ENCODE assay signal across 2 cellular contexts in genomic region chr12:49345048-49345839, GRCh38.
A peak's percentile ranks its signal among the peaks of the same experiment; 100 is the strongest.
TF ChIP-seq lines count a peak whose summit lies in the region.

No MANE protein-coding gene starts in this region.

TF ChIP-seq in Ishikawa, 13 proteins besides CTCF, POLR2A, EP300 and RAD21:
- TF ChIP-seq ZBTB7A (IDR thresholded peaks at IDR 0.05; ENCODE audit: low read depth) = peak; percentile 54; the same call in 1 of the 2 replicates
- TF ChIP-seq CEBPB (IDR thresholded peaks at IDR 0.05) = no peak; the same call in 1 of the 2 replicates
- peak; percentile 96 for TF ChIP-seq NFIC (IDR thresholded peaks at IDR 0.05)
- TF ChIP-seq EGR1 (IDR thresholded peaks at IDR 0.05) = peak; percentile 33; the same call in 1 of the 2 replicates
- TF ChIP-seq CREB1 (IDR thresholded peaks at IDR 0.05; ENCODE audit: low read depth) = no peak
- TF ChIP-seq, protein P1, sequence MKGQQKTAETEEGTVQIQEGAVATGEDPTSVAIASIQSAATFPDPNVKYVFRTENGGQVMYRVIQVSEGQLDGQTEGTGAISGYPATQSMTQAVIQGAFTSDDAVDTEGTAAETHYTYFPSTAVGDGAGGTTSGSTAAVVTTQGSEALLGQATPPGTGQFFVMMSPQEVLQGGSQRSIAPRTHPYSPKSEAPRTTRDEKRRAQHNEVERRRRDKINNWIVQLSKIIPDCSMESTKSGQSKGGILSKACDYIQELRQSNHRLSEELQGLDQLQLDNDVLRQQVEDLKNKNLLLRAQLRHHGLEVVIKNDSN (IDR thresholded peaks at IDR 0.05) = no peak
- TF ChIP-seq FOXM1 (IDR thresholded peaks at IDR 0.05; ENCODE audit: borderline replicate concordance, low read depth) = 0 out of 2 replicates have a peak, but pooled peaks have one; percentile 18
- no peak; the same call in 1 of the 2 replicates for TF ChIP-seq YY1 (IDR thresholded peaks at IDR 0.05; ENCODE audit: low read depth)
- peak; percentile 91 for TF ChIP-seq TCF12 (IDR thresholded peaks at IDR 0.05; ENCODE audit: low read depth)
- TF ChIP-seq TAF1 (IDR thresholded peaks at IDR 0.05; ENCODE audit: low read depth) = no peak
- TF ChIP-seq, protein P2, sequence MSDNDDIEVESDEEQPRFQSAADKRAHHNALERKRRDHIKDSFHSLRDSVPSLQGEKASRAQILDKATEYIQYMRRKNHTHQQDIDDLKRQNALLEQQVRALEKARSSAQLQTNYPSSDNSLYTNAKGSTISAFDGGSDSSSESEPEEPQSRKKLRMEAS (IDR thresholded peaks at IDR 0.05) = peak; percentile 5
- TF ChIP-seq, protein P3, sequence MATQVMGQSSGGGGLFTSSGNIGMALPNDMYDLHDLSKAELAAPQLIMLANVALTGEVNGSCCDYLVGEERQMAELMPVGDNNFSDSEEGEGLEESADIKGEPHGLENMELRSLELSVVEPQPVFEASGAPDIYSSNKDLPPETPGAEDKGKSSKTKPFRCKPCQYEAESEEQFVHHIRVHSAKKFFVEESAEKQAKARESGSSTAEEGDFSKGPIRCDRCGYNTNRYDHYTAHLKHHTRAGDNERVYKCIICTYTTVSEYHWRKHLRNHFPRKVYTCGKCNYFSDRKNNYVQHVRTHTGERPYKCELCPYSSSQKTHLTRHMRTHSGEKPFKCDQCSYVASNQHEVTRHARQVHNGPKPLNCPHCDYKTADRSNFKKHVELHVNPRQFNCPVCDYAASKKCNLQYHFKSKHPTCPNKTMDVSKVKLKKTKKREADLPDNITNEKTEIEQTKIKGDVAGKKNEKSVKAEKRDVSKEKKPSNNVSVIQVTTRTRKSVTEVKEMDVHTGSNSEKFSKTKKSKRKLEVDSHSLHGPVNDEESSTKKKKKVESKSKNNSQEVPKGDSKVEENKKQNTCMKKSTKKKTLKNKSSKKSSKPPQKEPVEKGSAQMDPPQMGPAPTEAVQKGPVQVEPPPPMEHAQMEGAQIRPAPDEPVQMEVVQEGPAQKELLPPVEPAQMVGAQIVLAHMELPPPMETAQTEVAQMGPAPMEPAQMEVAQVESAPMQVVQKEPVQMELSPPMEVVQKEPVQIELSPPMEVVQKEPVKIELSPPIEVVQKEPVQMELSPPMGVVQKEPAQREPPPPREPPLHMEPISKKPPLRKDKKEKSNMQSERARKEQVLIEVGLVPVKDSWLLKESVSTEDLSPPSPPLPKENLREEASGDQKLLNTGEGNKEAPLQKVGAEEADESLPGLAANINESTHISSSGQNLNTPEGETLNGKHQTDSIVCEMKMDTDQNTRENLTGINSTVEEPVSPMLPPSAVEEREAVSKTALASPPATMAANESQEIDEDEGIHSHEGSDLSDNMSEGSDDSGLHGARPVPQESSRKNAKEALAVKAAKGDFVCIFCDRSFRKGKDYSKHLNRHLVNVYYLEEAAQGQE (IDR thresholded peaks at IDR 0.05; ENCODE audit: low read depth) = no peak
- TF ChIP-seq TEAD4 (IDR thresholded peaks at IDR 0.05) = peak; percentile 55

TF ChIP-seq in H1, 55 proteins besides CTCF, POLR2A, EP300 and RAD21:
- TF ChIP-seq EZH2 (IDR thresholded peaks at IDR 0.05; ENCODE audit: low read depth, low read length, severe bottlenecking) = peak; percentile 59
- no peak for TF ChIP-seq SP1 (IDR thresholded peaks at IDR 0.05; ENCODE audit: low read depth, low read length)
- TF ChIP-seq GABPA (IDR thresholded peaks at IDR 0.05; ENCODE audit: borderline replicate concordance, insufficient read depth, low read length) = no peak
- peak; percentile 14 for TF ChIP-seq KDM4A (IDR thresholded peaks at IDR 0.05; ENCODE audit: low read depth, low read length, severe bottlenecking)
- no peak for TF ChIP-seq ATF3 (IDR thresholded peaks at IDR 0.05; ENCODE audit: insufficient read depth, low read depth, low read length)
- TF ChIP-seq CBX8 (IDR thresholded peaks at IDR 0.05; ENCODE audit: borderline replicate concordance, low read depth, low read length) = no peak
- no peak for TF ChIP-seq CHD2 (IDR thresholded peaks at IDR 0.05; ENCODE audit: low read length)
- no peak for TF ChIP-seq BCL11A (IDR thresholded peaks at IDR 0.05; ENCODE audit: low read depth in 2 of 2, low read length in 2 of 2)
- no peak for TF ChIP-seq CEBPB (IDR thresholded peaks at IDR 0.05; ENCODE audit: low read depth, low read length)
- no peak for TF ChIP-seq FOSL1 (IDR thresholded peaks at IDR 0.05; ENCODE audit: insufficient read depth, low read depth, low read length)
- TF ChIP-seq RFX5 (IDR thresholded peaks at IDR 0.05; ENCODE audit: borderline replicate concordance, low read depth, low read length) = no peak
- TF ChIP-seq ZNF274 (IDR thresholded peaks at IDR 0.05; ENCODE audit: borderline replicate concordance, extremely low read depth, low read length) = no peak
- TF ChIP-seq HDAC6 (IDR thresholded peaks at IDR 0.05; ENCODE audit: low read depth, low read length) = no peak
- TF ChIP-seq SRF (IDR thresholded peaks at IDR 0.05; ENCODE audit: low read depth, low read length) = no peak
- no peak for TF ChIP-seq CREB1 (IDR thresholded peaks at IDR 0.05)
- TF ChIP-seq SUZ12 (IDR thresholded peaks at IDR 0.05; ENCODE audit: low read length) = peak; percentile 2; the same call in 1 of the 2 replicates
TF ChIP-seq in H1: peak in this region for 3.
